In the genomic region with DNA sequence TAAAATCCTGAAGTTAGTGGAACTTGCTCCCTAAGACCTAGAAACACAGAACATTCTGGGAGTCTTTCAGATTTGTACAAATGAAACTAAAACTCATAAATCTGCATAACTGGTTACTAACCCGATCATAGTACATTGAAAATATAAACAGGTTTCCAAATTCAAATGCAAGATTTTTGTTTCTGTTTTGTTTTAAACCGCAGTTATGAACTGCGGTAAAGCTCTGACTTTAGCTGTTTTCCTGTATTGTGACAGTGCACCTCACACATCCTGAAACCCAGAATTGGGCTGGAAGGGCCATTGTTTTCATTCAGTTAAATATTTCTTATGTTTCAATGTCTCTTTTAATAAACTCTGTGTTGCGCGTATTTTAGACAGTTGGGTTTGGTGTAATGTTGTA, we compare ENCODE assay signal across 11 cellular contexts.
A peak's percentile ranks its signal among the peaks of the same experiment; 100 is the strongest.
DNase-seq lines count a peak whose midpoint lies in the region; ATAC-seq and TF ChIP-seq lines count a peak whose summit lies in the region.
"Had no signal": no experiment of that assay in that cellular context is flagged by ENCODE, and none has a peak within 500 bp of the region (broad histone marks: within the 10 kb centered on the region; RNA-seq: fewer than 3 reads in every experiment).

No MANE protein-coding gene starts in this region.

- H3K9me3 Mint-ChIP-seq in CD4-positive, alpha-beta memory T cell = peaks cover 0 to under 1% (median 0%) of the 10 kb centered on the region in 8 donors
- no peaks in the 10 kb centered on the region for H3K9me3 Mint-ChIP-seq in activated CD8-positive, alpha-beta T cell treated with anti-CD3 and anti-CD28 coated beads for 36 hours

- no peaks in the 10 kb centered on the region for H3K36me3 ChIP-seq in CD4-positive, alpha-beta memory T cell (ENCODE audit: insufficient read depth, low read length)
- H3K36me3 ChIP-seq: prostate gland had no signal

- TF ChIP-seq CTCF in activated CD8-positive, alpha-beta T cell treated with anti-CD3 and anti-CD28 coated beads for 36 hours (IDR thresholded peaks at IDR 0.05) = no peak

- ATAC-seq in GM19324 (IDR thresholded peaks at IDR 0.05; ENCODE audit: low FRiP score, unreplicated experiment) (peak; percentile 83), HG03135 (IDR thresholded peaks at IDR 0.05; ENCODE audit: unreplicated experiment) (peak; percentile 87)
- ATAC-seq in activated CD8-positive, alpha-beta T cell treated with anti-CD3 and anti-CD28 coated beads for 36 hours = peak; percentile 82

- peak; percentile 45 to 71 (median 55) for DNase-seq in CD4-positive, alpha-beta memory T cell
- no peak for DNase-seq in activated CD8-positive, alpha-beta T cell treated with anti-CD3 and anti-CD28 coated beads for 36 hours
- DNase-seq in hippocampal formation (lab: John Stamatoyannopoulos, UW) (no peak), DMS79 treated with DMSO at 0.1 percent for 48 hours (lab: John Stamatoyannopoulos, UW) (no peak), 8988T (no peak), inferior parietal cortex (ENCODE audit: extremely low spot score) (no peak)
- DNase-seq: activated gamma-delta T cell, NCI-H446 treated with DMSO at 0.1 percent for 48 hours had no signal

- H3K27me3 Mint-ChIP-seq in CD4-positive, alpha-beta memory T cell = peaks cover 0 to 3% of the 10 kb centered on the region in 2 donors
- peaks cover under 1% of the 10 kb centered on the region for H3K27me3 Mint-ChIP-seq in activated CD8-positive, alpha-beta T cell treated with anti-CD3 and anti-CD28 coated beads for 36 hours

- H3K4me1 ChIP-seq in CD4-positive, alpha-beta memory T cell (ENCODE audit: insufficient read depth, low read length) = peaks cover 26% of the 10 kb centered on the region
- H3K4me1 ChIP-seq: prostate gland had no signal

- peak overlapping the region; percentile 49 to 85 (median 72) for H3K4me3 Mint-ChIP-seq in CD4-positive, alpha-beta memory T cell
- H3K4me3 Mint-ChIP-seq in activated CD8-positive, alpha-beta T cell treated with anti-CD3 and anti-CD28 coated beads for 36 hours = no peak overlapping the region

- no peaks in the 10 kb centered on the region for H3K36me3 Mint-ChIP-seq in CD4-positive, alpha-beta memory T cell
- H3K36me3 Mint-ChIP-seq in activated CD8-positive, alpha-beta T cell treated with anti-CD3 and anti-CD28 coated beads for 36 hours (ENCODE audit: low read depth) = no peaks in the 10 kb centered on the region

- POLR2A ChIA-PET in CD4-positive, alpha-beta memory T cell (lab: Charles Lee; ENCODE audit: partially characterized antibody) = interaction anchor here (0.9 to 2.2 kb wide), 6 partner anchors 27 to 170 kb away, joined by 3 to 10 read pairs (median 5); no protein-coding TSS in a partner anchor
- POLR2A ChIA-PET in activated CD8-positive, alpha-beta T cell treated with anti-CD3 and anti-CD28 coated beads for 36 hours (lab: Charles Lee) = interaction anchor here (0.9 kb wide), 1 partner anchor 30 kb away, joined by 5 read pairs; no protein-coding TSS in a partner anchor

- H3K4me1 Mint-ChIP-seq in CD4-positive, alpha-beta memory T cell = peaks cover 21 to 46% (median 32%) of the 10 kb centered on the region in 4 donors
- peaks cover 22% of the 10 kb centered on the region for H3K4me1 Mint-ChIP-seq in activated CD8-positive, alpha-beta T cell treated with anti-CD3 and anti-CD28 coated beads for 36 hours (ENCODE audit: low read depth)

- H3K27ac ChIP-seq in CD4-positive, alpha-beta memory T cell (ENCODE audit: low read depth, low read length) = peak overlapping the region; percentile 28
- H3K27ac ChIP-seq: prostate gland had no signal

- peak overlapping the region; percentile 74 to 91 (median 89) for H3K27ac Mint-ChIP-seq in CD4-positive, alpha-beta memory T cell
- H3K27ac Mint-ChIP-seq in activated CD8-positive, alpha-beta T cell treated with anti-CD3 and anti-CD28 coated beads for 36 hours = no peak overlapping the region

- intact Hi-C loops in CD4-positive, alpha-beta memory T cell (cut with micrococcal nuclease) = loop anchor here (1.0 to 5.0 kb wide), 5 partner anchors 28 to 205 kb away; a partner anchor contains a TSS
- intact Hi-C loops in activated CD8-positive, alpha-beta T cell treated with anti-CD3 and anti-CD28 coated beads for 36 hours (cut with micrococcal nuclease) = no loop called here

- no peaks in the 10 kb centered on the region for H3K9me3 ChIP-seq in CD4-positive, alpha-beta memory T cell (ENCODE audit: control insufficient read depth in 1 of 2, low read length in 2 of 2)
- H3K9me3 ChIP-seq: prostate gland had no signal

- H3K4me3 ChIP-seq in CD4-positive, alpha-beta memory T cell (ENCODE audit: low read length in 2 of 2) = peak overlapping the region; percentile 17 to 32
- H3K4me3 ChIP-seq: prostate gland had no signal

- no peaks in the 10 kb centered on the region for H3K27me3 ChIP-seq in CD4-positive, alpha-beta memory T cell (ENCODE audit: insufficient read depth, low read length)

- CTCF ChIA-PET in CD4-positive, alpha-beta memory T cell (lab: Charles Lee; ENCODE audit: partially characterized antibody) = no interaction called here
- CTCF ChIA-PET in activated CD8-positive, alpha-beta T cell treated with anti-CD3 and anti-CD28 coated beads for 36 hours (lab: Charles Lee) = no interaction called here

Comparison
In these comparisons a context has a peak if more than half of its experiments do, and no peak if none do; other contexts are left out.
1. DNase-seq: peak in CD4-positive, alpha-beta memory T cell (5 of 5); none in activated CD8-positive, alpha-beta T cell treated with anti-CD3 and anti-CD28 coated beads for 36 hours (single experiment), hippocampal formation (0 of 2), DMS79 treated with DMSO at 0.1 percent for 48 hours (single experiment), 8988T (single experiment) and inferior parietal cortex (single experiment).
2. Peak in every context shown above with its lines, with median percentiles within 50 percentile points of each other: ATAC-seq.